9 cellular contexts compared by ENCODE assay signal in genomic region chr15:50181983-50182232, GRCh38. TPM values are rescaled to one million over a fixed set of nuclear protein-coding genes. Genes with fewer than 3 reads are reported as not detected.
DNase-seq lines count a peak whose midpoint lies in the region; ATAC-seq and TF ChIP-seq lines count a peak whose summit lies in the region.
"Had no signal": no experiment of that assay in that cellular context is flagged by ENCODE, and none has a peak within 500 bp of the region (broad histone marks: within the 10 kb centered on the region; RNA-seq: fewer than 3 reads in every experiment).

Gene SLC27A2 (plus strand): TSS chr15:50182196. CDS start chr15:50182428, 232 bp downstream.

- peak within 1 kb of the TSS; percentile 87 for H3K4me3 Mint-ChIP-seq in WTC11

- no peaks in the 10 kb centered on the region for H3K9me3 ChIP-seq in left ventricle myocardium inferior (replicated peaks)

- H3K4me1 ChIP-seq in left ventricle myocardium inferior, result peaks cover 13% of the 10 kb centered on the region

- no peaks in the 10 kb centered on the region for H3K9me3 Mint-ChIP-seq in WTC11

- DNase-seq in BJ (ENCODE audit: low read depth) (no peak), HPDE6-E6E7 (ENCODE audit: extremely low spot score) (peak; percentile 34), WTC11 (ENCODE audit: low spot score) (peak; percentile 79), left ventricle myocardium inferior (peak; percentile 17), retinal pigment epithelial cell (ENCODE audit: low read depth) (no peak), NCI-H1694 treated with DMSO at 0.1 percent for 48 hours (lab: John Stamatoyannopoulos, UW) (no peak)
- DNase-seq in effector CD8-positive, alpha-beta T cell (lab: John Stamatoyannopoulos, UW), result no peak

- peak within 1 kb of the TSS; percentile 43 for H3K4me3 ChIP-seq in BJ (ENCODE audit: low read depth, low read length)
- peak within 1 kb of the TSS; percentile 69 for H3K4me3 ChIP-seq in left ventricle myocardium inferior
- H3K4me3 ChIP-seq in retinal pigment epithelial cell (ENCODE audit: low read length), result peak within 1 kb of the TSS; percentile 64

- H3K36me3 ChIP-seq in BJ (ENCODE audit: control insufficient read depth, insufficient read depth, low read length), result no peaks in the 10 kb centered on the region
- no peaks in the 10 kb centered on the region for H3K36me3 ChIP-seq in left ventricle myocardium inferior

- peaks cover 43% of the 10 kb centered on the region for H3K27me3 Mint-ChIP-seq in WTC11 (ENCODE audit: low read depth)

- intact Hi-C loops in left ventricle myocardium inferior (cut with micrococcal nuclease), result no loop called here

- H3K27ac ChIP-seq in left ventricle myocardium inferior (replicated peaks), result no peak within 1 kb of the TSS

- ATAC-seq in GM18868 (IDR thresholded peaks at IDR 0.05; ENCODE audit: unreplicated experiment), result peak; percentile 56
- ATAC-seq in WTC11, result peak; percentile 84

- TF ChIP-seq CTCF in BJ (IDR thresholded peaks at IDR 0.05; ENCODE audit: insufficient read depth, low read depth, low read length) (peak; percentile 41), WTC11 (IDR thresholded peaks at IDR 0.05) (0 out of 2 replicates have a peak, but pooled peaks have one; percentile 34), left ventricle myocardium inferior (IDR thresholded peaks at IDR 0.05; ENCODE audit: borderline replicate concordance) (peak; percentile 33), retinal pigment epithelial cell (conservative IDR thresholded peaks at IDR 0.05; ENCODE audit: low read depth, low read length) (peak; percentile 56)

- CTCF ChIA-PET in BJ (lab: Yijun Ruan, JAX) (interaction anchor here (1.3 to 2.8 kb wide), 3 partner anchors 10 to 134 kb away, joined by 5 to 9 read pairs (median 8); no protein-coding TSS in a partner anchor), WTC11 (lab: Charles Lee) (interaction anchor here (0.6 to 2.9 kb wide), 11 partner anchors 12 to 357 kb away, joined by 3 to 24 read pairs (median 4); partner anchors contain the start of gene GABPB1)

- no peak within 1 kb of the TSS for H3K27ac Mint-ChIP-seq in WTC11

- peaks cover 18% of the 10 kb centered on the region for H3K4me1 Mint-ChIP-seq in WTC11

- POLR2A ChIA-PET in BJ (lab: Charles Lee) (no interaction called here), WTC11 (lab: Charles Lee) (no interaction called here)

- H3K36me3 Mint-ChIP-seq in WTC11, result no peaks in the 10 kb centered on the region

- H3K27me3 ChIP-seq in BJ (ENCODE audit: control insufficient read depth, insufficient read depth, low read length) (peaks cover 5% of the 10 kb centered on the region), left ventricle myocardium inferior (ENCODE audit: low read depth) (peaks cover 92% of the 10 kb centered on the region)

TF ChIP-seq in WTC11, 78 proteins besides CTCF, POLR2A, EP300 and RAD21:
- TF ChIP-seq ESRRA (CRISPR knock-in tag; IDR thresholded peaks at IDR 0.05; ENCODE audit: borderline replicate concordance) (no peak), ZNF317 (CRISPR knock-in tag; IDR thresholded peaks at IDR 0.05; ENCODE audit: borderline replicate concordance, low read depth) (no peak), SP1 (CRISPR knock-in tag; conservative IDR thresholded peaks at IDR 0.05) (no peak), GABPB1 (CRISPR knock-in tag; IDR thresholded peaks at IDR 0.05) (no peak), ZMAT4 (CRISPR knock-in tag; IDR thresholded peaks at IDR 0.05) (no peak), FOXK1 (CRISPR knock-in tag; IDR thresholded peaks at IDR 0.05) (peak; percentile 30), HMGXB4 (CRISPR knock-in tag; IDR thresholded peaks at IDR 0.05) (peak; percentile 66), KAT7 (CRISPR knock-in tag; IDR thresholded peaks at IDR 0.05; ENCODE audit: borderline replicate concordance) (no peak), STAT6 (CRISPR knock-in tag; conservative IDR thresholded peaks at IDR 0.05; ENCODE audit: low read depth) (no peak), FOXP1 (CRISPR knock-in tag; IDR thresholded peaks at IDR 0.05; ENCODE audit: borderline replicate concordance) (no peak), ZSCAN18 (CRISPR knock-in tag; IDR thresholded peaks at IDR 0.05) (no peak), ATF6 (CRISPR knock-in tag; IDR thresholded peaks at IDR 0.05) (no peak)

RNA-seq across cellular contexts. Expression of gene SLC27A2, which starts in this region (rescaled TPM):
- 0.22 and 0.34 TPM in 2 replicates for polyA plus RNA-seq in BJ (2011; rRNA removed)
- polyA minus RNA-seq in BJ (2011; rRNA and poly(A)+ RNA removed), result 0.15 and 0.28 TPM in 2 replicates
- total RNA-seq in WTC11 (2021), result 3.0 to 5.7 TPM (median 5.6 TPM) in 3 replicates
- not detected for total RNA-seq in left ventricle myocardium inferior
- total RNA-seq: LHCN-M2 had no signal

Comparison
In these comparisons a context has a peak if more than half of its experiments do, and no peak if none do; other contexts are left out.
1. Peak in DNase-seq and H3K4me3 ChIP-seq in left ventricle myocardium inferior; RNA of the gene not detected or under 1 TPM.
2. DNase-seq: peak in HPDE6-E6E7 (single experiment) and WTC11 (single experiment); none in BJ (single experiment), retinal pigment epithelial cell (single experiment), effector CD8-positive, alpha-beta T cell (single experiment) and NCI-H1694 treated with DMSO at 0.1 percent for 48 hours (single experiment).
3. Peak in every context shown above with its lines, with median percentiles within 50 percentile points of each other: H3K4me3 ChIP-seq and CTCF ChIP-seq.